Comparison of ENCODE assay signal across 13 cellular contexts in the genomic region with DNA sequence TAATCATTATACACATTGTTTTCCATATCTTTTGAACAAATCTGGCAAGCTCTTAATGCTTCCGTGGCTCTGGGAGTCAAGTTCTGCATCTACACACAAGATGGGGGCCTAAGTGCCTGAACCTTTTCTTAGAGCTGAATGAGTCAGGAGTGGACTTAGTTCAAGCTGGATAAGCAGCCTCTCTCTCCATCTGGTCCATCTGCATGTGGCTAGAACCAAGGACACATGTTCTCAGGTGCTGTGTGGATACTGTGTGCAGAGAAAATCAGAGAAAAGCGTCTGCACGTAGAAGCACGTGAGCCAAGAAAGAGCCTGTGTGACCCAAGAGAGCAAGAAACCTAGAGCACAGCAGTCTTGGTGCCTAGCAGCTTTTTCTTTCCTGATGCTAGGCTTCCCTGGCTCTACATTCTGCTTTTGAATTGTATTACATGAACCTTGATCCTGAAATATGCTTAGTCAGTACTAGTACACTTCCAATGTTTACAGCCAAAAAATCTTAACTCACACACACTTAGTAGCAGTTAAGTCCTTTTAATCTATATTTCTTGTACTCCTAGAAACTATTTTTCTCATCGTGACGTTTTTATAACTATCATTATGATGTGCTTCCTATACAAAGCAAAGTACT.
DNase-seq lines count a peak whose midpoint lies in the region; ATAC-seq, FAIRE-seq and TF ChIP-seq lines count a peak whose summit lies in the region.
"Had no signal": no experiment of that assay in that cellular context is flagged by ENCODE, and none has a peak within 500 bp of the region (broad histone marks: within the 10 kb centered on the region; RNA-seq: fewer than 3 reads in every experiment).

No MANE protein-coding gene starts in this region.

- TF ChIP-seq RAD21 in HepG2 (CRISPR knock-in tag; IDR thresholded peaks at IDR 0.05), result no peak

- in situ Hi-C loops in HepG2 (cut with HindIII; ENCODE audit: extremely low pct_ligation_motif_present, low pct_unique_long_range_greater_than_20kb), result no loop called here

- H3K4me2 ChIP-seq in HepG2 (ENCODE audit: low read depth, low read length), result no peak overlapping the region
- H3K4me2 ChIP-seq: BLaER1 treated with 17β-estradiol and CSF1 and Interleukin-3, amounts not matched to agents 10 nM and 100 nM had no signal

- H3K27ac ChIP-seq in HepG2 (ENCODE audit: extremely low read length, insufficient read depth, low read length), result no peak overlapping the region
- H3K27ac ChIP-seq in right lobe of liver, result no peak overlapping the region
- H3K27ac ChIP-seq in WERI-Rb-1, result peak overlapping the region; percentile 18; the same call in 1 of the 2 replicates
- H3K27ac ChIP-seq in effector memory CD4-positive, alpha-beta T cell (ENCODE audit: insufficient read depth, low read length, poor library complexity, severe bottlenecking), result no peak overlapping the region
- H3K27ac ChIP-seq: BLaER1 treated with 17β-estradiol and CSF1 and Interleukin-3, amounts not matched to agents 10 nM and 100 nM; HL-60 had no signal

- no peak for TF ChIP-seq POLR2A in HepG2 (IDR thresholded peaks at IDR 0.05; ENCODE audit: insufficient read depth in 1 of 2, low read depth in 2 of 2, low read length in 2 of 2)
- no peak for TF ChIP-seq POLR2A in right lobe of liver (IDR thresholded peaks at IDR 0.05)

- intact Hi-C loops in HepG2 (cut with micrococcal nuclease; ENCODE audit: unreplicated experiment) (no loop called here), right lobe of liver (cut with DNase I) (no loop called here)

- H3K9me3 ChIP-seq in HepG2 (ENCODE audit: low read length) (peaks cover 90% of the 10 kb centered on the region), right lobe of liver (no peaks in the 10 kb centered on the region), WERI-Rb-1 (ENCODE audit: severe bottlenecking) (no peaks in the 10 kb centered on the region)
- no peaks in the 10 kb centered on the region for H3K9me3 ChIP-seq in effector memory CD4-positive, alpha-beta T cell (ENCODE audit: control insufficient read depth, low read length)

- TF ChIP-seq CTCF in HepG2 (CRISPR knock-in tag; IDR thresholded peaks at IDR 0.05) (no peak), right lobe of liver (IDR thresholded peaks at IDR 0.05) (no peak), WERI-Rb-1 (IDR thresholded peaks at IDR 0.05; ENCODE audit: low read depth, low read length) (no peak)

- no peak overlapping the region for H2AFZ ChIP-seq in HepG2 (ENCODE audit: low read length)

- H3K4me1 ChIP-seq in HepG2 (ENCODE audit: insufficient read depth, low read length) (no peaks in the 10 kb centered on the region), right lobe of liver (no peaks in the 10 kb centered on the region)
- H3K4me1 ChIP-seq in effector memory CD4-positive, alpha-beta T cell (ENCODE audit: control insufficient read depth, insufficient read depth, low read length, poor library complexity, severe bottlenecking), result no peaks in the 10 kb centered on the region
- H3K4me1 ChIP-seq: BLaER1 treated with 17β-estradiol and CSF1 and Interleukin-3, amounts not matched to agents 10 nM and 100 nM had no signal

- no peak overlapping the region for H3K9ac ChIP-seq in HepG2 (ENCODE audit: insufficient read depth, low read depth, low read length)
- H3K9ac ChIP-seq: BLaER1 treated with 17β-estradiol and CSF1 and Interleukin-3, amounts not matched to agents 10 nM and 100 nM had no signal

- CTCF ChIA-PET in HepG2 (lab: Yijun Ruan, JAX; ENCODE audit: low intra/inter-chr PET ratio, low total read pairs), result no interaction called here

- 13% methylated on average over 6 of the region's 6 CpGs for WGBS in HepG2 (ENCODE audit: low lambda C conversion rate)
- 62% methylated on average over 5 of the region's 6 CpGs for WGBS in right lobe of liver (ENCODE audit: insufficient coverage, low coverage, low lambda C conversion rate, missing lambda C conversion rate)

- FAIRE-seq in HepG2 (lab: Jason Lieb, UNC), result no peak

- no peaks in the 10 kb centered on the region for H4K20me1 ChIP-seq in HepG2 (ENCODE audit: insufficient read depth, low read length)
- H4K20me1 ChIP-seq: BLaER1 treated with 17β-estradiol and CSF1 and Interleukin-3, amounts not matched to agents 10 nM and 100 nM had no signal

- no peaks in the 10 kb centered on the region for H3K36me3 ChIP-seq in HepG2 (replicated peaks in 1 of 2; ENCODE audit: control insufficient read depth in 1 of 2, insufficient read depth in 2 of 2, low read length in 2 of 2)
- no peaks in the 10 kb centered on the region for H3K36me3 ChIP-seq in right lobe of liver
- H3K36me3 ChIP-seq in WERI-Rb-1, result no peaks in the 10 kb centered on the region
- no peaks in the 10 kb centered on the region for H3K36me3 ChIP-seq in effector memory CD4-positive, alpha-beta T cell (ENCODE audit: control insufficient read depth, insufficient read depth, low read length)
- H3K36me3 ChIP-seq: BLaER1 treated with 17β-estradiol and CSF1 and Interleukin-3, amounts not matched to agents 10 nM and 100 nM had no signal

- H3K27me3 ChIP-seq in HepG2 (ENCODE audit: control insufficient read depth in 1 of 2, insufficient read depth in 2 of 2, low read length in 2 of 2) (no peaks in the 10 kb centered on the region), right lobe of liver (no peaks in the 10 kb centered on the region), WERI-Rb-1 (ENCODE audit: insufficient read depth, low read depth, severe bottlenecking) (no peaks in the 10 kb centered on the region)
- no peaks in the 10 kb centered on the region for H3K27me3 ChIP-seq in effector memory CD4-positive, alpha-beta T cell (replicated peaks; ENCODE audit: control insufficient read depth, insufficient read depth, low read length, poor library complexity, severe bottlenecking)
- H3K27me3 ChIP-seq: BLaER1 treated with 17β-estradiol and CSF1 and Interleukin-3, amounts not matched to agents 10 nM and 100 nM had no signal

- no peak for ATAC-seq in HepG2
- no peak for ATAC-seq in right lobe of liver

- POLR2A ChIA-PET in HepG2 (lab: Yijun Ruan, JAX), result no interaction called here

- no TSS peak for BruUV-seq in HepG2 (replicated peaks; lab: Mats Ljungman, UMichigan)

- H3K79me2 ChIP-seq in HepG2 (ENCODE audit: insufficient read depth, low read length), result no peaks in the 10 kb centered on the region

- TF ChIP-seq EP300 in HepG2 (IDR thresholded peaks at IDR 0.05; ENCODE audit: low read depth in 2 of 2, low read length in 2 of 2), result no peak
- no peak for TF ChIP-seq EP300 in HepG2 (CRISPR knock-in tag; IDR thresholded peaks at IDR 0.05; ENCODE audit: borderline replicate concordance)

- DNase-seq in HepG2 (ENCODE audit: low spot score) (no peak), right lobe of liver (no peak), WERI-Rb-1 (peak; percentile 30), left kidney (ENCODE audit: low read depth, low spot score) (peak; percentile 5), SW 1271 (lab: John Stamatoyannopoulos, UW) (no peak), NCI-H187 treated with DMSO at 0.1 percent for 48 hours (lab: John Stamatoyannopoulos, UW) (no peak)
- DNase-seq in effector memory CD4-positive, alpha-beta T cell, result no peak
- DNase-seq: ACHN; CD4-positive, CD25-positive, alpha-beta regulatory T cell; DMS 273 treated with DMSO at 0.1 percent for 48 hours; H7 had no signal

- H3K4me3 ChIP-seq in HepG2 (replicated peaks in 1 of 3; ENCODE audit: insufficient read depth in 1 of 3, low read depth in 2 of 3, low read length in 3 of 3), result no peak overlapping the region
- H3K4me3 ChIP-seq in right lobe of liver, result no peak overlapping the region
- no peak overlapping the region for H3K4me3 ChIP-seq in WERI-Rb-1 (ENCODE audit: low read depth, low read length)
- no peak overlapping the region for H3K4me3 ChIP-seq in effector memory CD4-positive, alpha-beta T cell (ENCODE audit: insufficient read depth, low read depth, low read length, poor library complexity, severe bottlenecking)
- H3K4me3 ChIP-seq: BLaER1 treated with 17β-estradiol and CSF1 and Interleukin-3, amounts not matched to agents 10 nM and 100 nM had no signal

TF ChIP-seq in HepG2, 621 proteins besides CTCF, POLR2A, EP300 and RAD21:
- no peak for TF ChIP-seq ZBTB7A (CRISPR knock-in tag; IDR thresholded peaks at IDR 0.05)
- TF ChIP-seq, protein P1, sequence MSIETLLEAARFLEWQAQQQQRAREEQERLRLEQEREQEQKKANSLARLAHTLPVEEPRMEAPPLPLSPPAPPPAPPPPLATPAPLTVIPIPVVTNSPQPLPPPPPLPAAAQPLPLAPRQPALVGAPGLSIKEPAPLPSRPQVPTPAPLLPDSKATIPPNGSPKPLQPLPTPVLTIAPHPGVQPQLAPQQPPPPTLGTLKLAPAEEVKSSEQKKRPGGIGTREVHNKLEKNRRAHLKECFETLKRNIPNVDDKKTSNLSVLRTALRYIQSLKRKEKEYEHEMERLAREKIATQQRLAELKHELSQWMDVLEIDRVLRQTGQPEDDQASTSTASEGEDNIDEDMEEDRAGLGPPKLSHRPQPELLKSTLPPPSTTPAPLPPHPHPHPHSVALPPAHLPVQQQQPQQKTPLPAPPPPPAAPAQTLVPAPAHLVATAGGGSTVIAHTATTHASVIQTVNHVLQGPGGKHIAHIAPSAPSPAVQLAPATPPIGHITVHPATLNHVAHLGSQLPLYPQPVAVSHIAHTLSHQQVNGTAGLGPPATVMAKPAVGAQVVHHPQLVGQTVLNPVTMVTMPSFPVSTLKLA (IDR thresholded peaks at IDR 0.05), result 0 out of 2 replicates have a peak, but pooled peaks have one; percentile 6
- peak; percentile 26; the same call in 1 of the 2 replicates for TF ChIP-seq MAFF (IDR thresholded peaks at IDR 0.05; ENCODE audit: low read depth, low read length)
- TF ChIP-seq MAFK (conservative IDR thresholded peaks at IDR 0.05 in 1 of 2, IDR thresholded peaks at IDR 0.05 in 1 of 2; ENCODE audit: low read length in 2 of 2), result peak; percentile 16 to 34; a peak in 1 of 4 replicates

Comparison
In these comparisons a context has a peak if more than half of its experiments do, and no peak if none do; other contexts are left out.
1. DNase-seq: peak in WERI-Rb-1 (single experiment) and left kidney (single experiment); none in HepG2 (single experiment), right lobe of liver (0 of 3), SW 1271 (0 of 2), NCI-H187 treated with DMSO at 0.1 percent for 48 hours (single experiment) and effector memory CD4-positive, alpha-beta T cell (0 of 3).